Comparison of ENCODE assay signal across 8 cellular contexts in the genomic region with DNA sequence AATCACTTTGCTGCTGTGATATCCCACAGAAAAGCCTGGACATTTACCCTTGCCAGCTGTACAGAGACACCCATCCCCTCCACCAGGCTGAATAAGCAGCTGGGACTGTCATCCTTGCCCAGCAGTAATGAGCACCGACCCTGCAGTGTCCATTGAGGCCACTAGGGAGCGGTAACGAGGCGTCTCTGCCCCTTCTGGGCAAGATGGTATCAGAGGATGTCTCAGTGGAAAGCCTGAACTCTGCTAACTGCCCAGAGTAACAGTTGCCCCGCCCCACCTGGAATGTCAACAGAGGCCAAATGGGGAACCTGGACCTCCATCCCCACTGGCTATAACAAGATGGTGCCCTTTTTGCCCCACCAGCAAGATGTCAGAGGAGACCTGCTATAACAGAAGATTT. TPM values are rescaled to one million over a fixed set of nuclear protein-coding genes. Genes with fewer than 3 reads are reported as not detected.
DNase-seq lines count a peak whose midpoint lies in the region; ATAC-seq, FAIRE-seq and TF ChIP-seq lines count a peak whose summit lies in the region.

No MANE protein-coding gene starts in this region.

- H3K4me1 Mint-ChIP-seq in astrocyte (ENCODE audit: low read depth, unreplicated experiment) (peaks cover 12% of the 10 kb centered on the region), natural killer cell (no peaks in the 10 kb centered on the region)

- no peak overlapping the region for H3K4me3 ChIP-seq in astrocyte (ENCODE audit: insufficient read depth, low read depth, low read length)
- no peak overlapping the region for H3K4me3 ChIP-seq in ascending aorta

- H3K79me2 ChIP-seq in astrocyte (ENCODE audit: insufficient read depth, low read length) = no peaks in the 10 kb centered on the region

- peak in 2 of 3 donors; percentile 62 to 70 for ATAC-seq in natural killer cell
- ATAC-seq in HG02610 (IDR thresholded peaks at IDR 0.05; ENCODE audit: unreplicated experiment) = no peak

- H3K27ac ChIP-seq in astrocyte (ENCODE audit: low read depth, low read length) = no peak overlapping the region
- H3K27ac ChIP-seq in ascending aorta = no peak overlapping the region

- H3K9ac ChIP-seq in astrocyte (ENCODE audit: low read length) = no peak overlapping the region

- H3K27me3 Mint-ChIP-seq in astrocyte (ENCODE audit: low read depth, unreplicated experiment) (peaks cover 7% of the 10 kb centered on the region), natural killer cell (ENCODE audit: low read depth in 2 of 2) (peaks cover 7 to 20% of the 10 kb centered on the region in 2 donors)

- no peaks in the 10 kb centered on the region for H4K20me1 ChIP-seq in astrocyte (ENCODE audit: insufficient read depth, low read length)

- no peak overlapping the region for H3K4me2 ChIP-seq in astrocyte (ENCODE audit: low read length)

- no peak overlapping the region for H3K27ac Mint-ChIP-seq in astrocyte (ENCODE audit: unreplicated experiment)
- H3K27ac Mint-ChIP-seq in natural killer cell = no peak overlapping the region

- H3K36me3 Mint-ChIP-seq in astrocyte (ENCODE audit: low read depth, unreplicated experiment) = no peaks in the 10 kb centered on the region
- H3K36me3 Mint-ChIP-seq in natural killer cell = no peaks in the 10 kb centered on the region

- peak; percentile 46 for DNase-seq in activated CD4-positive, CD25-positive, alpha-beta regulatory T cell treated with anti-CD3 and anti-CD28 coated beads, Interleukin-2, amount 50 U/mL, for 72 hours
- no peak for DNase-seq in activated CD4-positive, CD25-positive, alpha-beta regulatory T cell (lab: John Stamatoyannopoulos, UW)
- peak; percentile 19 for DNase-seq in NCI-H146 treated with DMSO at 0.1 percent for 48 hours (lab: John Stamatoyannopoulos, UW; ENCODE audit: unreplicated experiment)
- no peak for DNase-seq in astrocyte (ENCODE audit: low read depth)
- no peak for DNase-seq in natural killer cell
- DNase-seq in ascending aorta (ENCODE audit: low spot score in 2 of 2) = no peak
- no peak for DNase-seq in superior temporal gyrus (ENCODE audit: extremely low spot score)

- H2AFZ ChIP-seq in astrocyte (ENCODE audit: low read depth, low read length) = no peak overlapping the region

- H3K4me1 ChIP-seq in astrocyte (ENCODE audit: insufficient read depth, low read length) (peaks cover 5% of the 10 kb centered on the region), ascending aorta (no peaks in the 10 kb centered on the region)

- no peaks in the 10 kb centered on the region for H3K36me3 ChIP-seq in astrocyte (ENCODE audit: insufficient read depth, low read length)
- no peaks in the 10 kb centered on the region for H3K36me3 ChIP-seq in ascending aorta

- no peak for FAIRE-seq in astrocyte (lab: Jason Lieb, UNC)

- H3K9me3 ChIP-seq in astrocyte (ENCODE audit: insufficient read depth, low read depth, low read length) = no peaks in the 10 kb centered on the region
- H3K9me3 ChIP-seq in ascending aorta = no peaks in the 10 kb centered on the region

- H3K27me3 ChIP-seq in astrocyte (ENCODE audit: insufficient read depth, low read length) (no peaks in the 10 kb centered on the region), ascending aorta (no peaks in the 10 kb centered on the region)

- TF ChIP-seq CTCF in astrocyte (IDR thresholded peaks at IDR 0.05; ENCODE audit: insufficient read depth, low read depth, low read length) (peak; percentile 36), natural killer cell (IDR thresholded peaks at IDR 0.05) (peak; percentile 47), ascending aorta (IDR thresholded peaks at IDR 0.05) (peak in 1 of 3 experiments; percentile 15)

- intact Hi-C loops in natural killer cell (cut with micrococcal nuclease) = no loop called here
- intact Hi-C loops in ascending aorta (cut with DNase I) = no loop called here

- H3K4me3 Mint-ChIP-seq in astrocyte (ENCODE audit: unreplicated experiment) (no peak overlapping the region), natural killer cell (no peak overlapping the region)

- H3K9me3 Mint-ChIP-seq in astrocyte (ENCODE audit: unreplicated experiment) (peaks cover 5% of the 10 kb centered on the region), natural killer cell (peaks cover 0 to under 1% of the 10 kb centered on the region in 2 donors)

RNA-seq across cellular contexts. Expression of gene CEACAM20, which starts 22.8 kb away (rescaled TPM):
- total RNA-seq in astrocyte = not detected in 2 replicates
- total RNA-seq in natural killer cell = not detected
- not detected for total RNA-seq in ascending aorta

RNA-seq across cellular contexts. Expression of gene ZNF180, which starts 52.0 kb away (rescaled TPM):
- total RNA-seq in astrocyte (3.2 and 5.3 TPM in 2 replicates), natural killer cell (1 to 10 TPM; 6.0 to 8.7 (median 8.0) TPM), ascending aorta (10.9 TPM)

Comparison
In these comparisons a context has a peak if more than half of its experiments do, and no peak if none do; other contexts are left out.
1. DNase-seq: peak in activated CD4-positive, CD25-positive, alpha-beta regulatory T cell treated with anti-CD3 and anti-CD28 coated beads, Interleukin-2, amount 50 U/mL, for 72 hours (single experiment) and NCI-H146 treated with DMSO at 0.1 percent for 48 hours (single experiment); none in activated CD4-positive, CD25-positive, alpha-beta regulatory T cell (0 of 4), astrocyte (single experiment), natural killer cell (single experiment), ascending aorta (0 of 2) and superior temporal gyrus (single experiment).